ENCODE assay signal across 8 cellular contexts in the genomic region with DNA sequence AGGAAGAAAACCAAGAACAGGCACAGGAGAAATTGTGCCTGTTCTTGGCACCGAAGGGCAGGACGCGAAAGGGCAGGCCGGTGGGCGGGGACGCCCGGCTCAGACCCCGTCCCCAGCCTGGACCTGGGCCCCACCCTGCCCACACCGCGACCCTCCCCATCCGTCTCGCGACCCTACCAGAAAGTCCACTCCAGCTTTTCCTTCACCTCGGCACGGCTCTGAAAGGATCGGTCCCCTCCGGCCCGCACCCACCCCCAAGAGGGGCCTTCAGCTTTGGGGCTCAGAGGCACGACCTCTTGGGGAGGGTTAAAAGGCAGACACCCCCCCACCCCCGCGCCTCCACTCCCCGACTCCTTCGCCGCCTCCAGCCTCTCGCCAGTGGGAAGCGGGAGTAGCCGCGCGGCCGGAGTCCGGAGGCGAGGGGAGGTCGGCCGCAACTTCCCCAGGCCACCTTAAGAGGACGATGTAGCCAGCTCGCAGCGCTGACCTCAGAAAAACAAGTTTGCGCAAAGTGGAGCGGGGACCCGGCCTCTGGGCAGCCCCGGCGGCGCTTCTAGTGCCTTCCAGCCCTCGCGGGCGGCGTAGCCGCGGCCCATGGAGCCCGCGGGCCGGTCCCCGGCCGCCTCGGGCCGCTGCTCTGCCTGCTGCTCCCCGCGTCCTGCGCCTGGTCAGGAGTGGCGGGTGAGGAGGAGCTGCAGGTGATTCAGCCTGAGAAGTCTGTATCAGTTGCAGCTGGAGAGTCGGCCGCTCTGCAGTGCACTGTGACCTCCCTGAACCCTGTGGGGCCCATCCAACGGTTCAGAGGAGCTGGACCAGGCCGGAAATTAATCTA. TPM values are rescaled to one million over a fixed set of nuclear protein-coding genes. Genes with fewer than 3 reads are reported as not detected.
DNase-seq lines count a peak whose midpoint lies in the region; ATAC-seq and TF ChIP-seq lines count a peak whose summit lies in the region.

No MANE protein-coding gene starts in this region.

- no peak for TF ChIP-seq POLR2A in right lobe of liver (IDR thresholded peaks at IDR 0.05)

- intact Hi-C loops in right lobe of liver (cut with DNase I) = no loop called here

- DNase-seq in NT2/D1 (ENCODE audit: low read depth, low spot score) (no peak), right lobe of liver (no peak), T-helper 1 cell (no peak), immature natural killer cell (no peak)
- DNase-seq in activated CD8-positive, alpha-beta T cell treated with anti-CD3 and anti-CD28 coated beads, Interleukin-2, amount 10 ng/mL, durations not matched to agents 7 days and 5 days = no peak

- H3K27me3 Mint-ChIP-seq in stimulated activated memory B cell treated with anti-CD40 and anti-IgM and Interleukin-4, amounts not matched to agents 10 μg/mL and 1 μg/mL and 100 μg/mL, for 72 hours = peaks cover 76% of the 10 kb centered on the region
- peaks cover 33% of the 10 kb centered on the region for H3K27me3 Mint-ChIP-seq in activated CD8-positive, alpha-beta T cell treated with anti-CD3 and anti-CD28 coated beads, Interleukin-2, amount 10 ng/mL, durations not matched to agents 7 days and 5 days (ENCODE audit: low read depth)
- peaks cover 13 to 19% (median 16%) of the 10 kb centered on the region in 3 donors for H3K27me3 Mint-ChIP-seq in immature natural killer cell (ENCODE audit: low read depth in 3 of 3)

- H3K4me1 Mint-ChIP-seq in stimulated activated memory B cell treated with anti-CD40 and anti-IgM and Interleukin-4, amounts not matched to agents 10 μg/mL and 1 μg/mL and 100 μg/mL, for 72 hours = no peaks in the 10 kb centered on the region
- peaks cover 3% of the 10 kb centered on the region for H3K4me1 Mint-ChIP-seq in activated CD8-positive, alpha-beta T cell treated with anti-CD3 and anti-CD28 coated beads, Interleukin-2, amount 10 ng/mL, durations not matched to agents 7 days and 5 days (ENCODE audit: low read depth)
- H3K4me1 Mint-ChIP-seq in immature natural killer cell = no peaks in the 10 kb centered on the region

- TF ChIP-seq CTCF in right lobe of liver (IDR thresholded peaks at IDR 0.05) = no peak

- H3K9ac ChIP-seq in NT2/D1 (ENCODE audit: insufficient read length, low read depth) (peak overlapping the region; percentile 42), endocrine pancreas (ENCODE audit: control insufficient read depth, insufficient read depth, low read length) (no peak overlapping the region)

- H3K27me3 ChIP-seq in NT2/D1 (ENCODE audit: insufficient read depth, insufficient read length) = peaks cover 24% of the 10 kb centered on the region
- no peaks in the 10 kb centered on the region for H3K27me3 ChIP-seq in endocrine pancreas (ENCODE audit: control insufficient read depth, insufficient read depth, low read length)
- no peaks in the 10 kb centered on the region for H3K27me3 ChIP-seq in right lobe of liver

- peak overlapping the region; percentile 43 for H3K4me3 ChIP-seq in NT2/D1 (ENCODE audit: insufficient read length, low read depth)
- H3K4me3 ChIP-seq in endocrine pancreas (ENCODE audit: control insufficient read depth, insufficient read depth, low read length) = peak overlapping the region; percentile 34
- peak overlapping the region; percentile 6 to 51 (median 23) for H3K4me3 ChIP-seq in right lobe of liver

- H3K9me3 ChIP-seq in NT2/D1 (ENCODE audit: insufficient read depth, low read length) (no peaks in the 10 kb centered on the region), endocrine pancreas (ENCODE audit: control insufficient read depth, low read length) (no peaks in the 10 kb centered on the region), right lobe of liver (no peaks in the 10 kb centered on the region)

- H3K27ac ChIP-seq in right lobe of liver = no peak overlapping the region

- H3K36me3 ChIP-seq in NT2/D1 (ENCODE audit: insufficient read depth, insufficient read length, low read length) (no peaks in the 10 kb centered on the region), endocrine pancreas (ENCODE audit: control insufficient read depth, insufficient read depth, low read length) (no peaks in the 10 kb centered on the region), right lobe of liver (no peaks in the 10 kb centered on the region)

- H3K4me3 Mint-ChIP-seq in stimulated activated memory B cell treated with anti-CD40 and anti-IgM and Interleukin-4, amounts not matched to agents 10 μg/mL and 1 μg/mL and 100 μg/mL, for 72 hours = no peak overlapping the region
- H3K4me3 Mint-ChIP-seq in activated CD8-positive, alpha-beta T cell treated with anti-CD3 and anti-CD28 coated beads, Interleukin-2, amount 10 ng/mL, durations not matched to agents 7 days and 5 days = no peak overlapping the region
- H3K4me3 Mint-ChIP-seq in immature natural killer cell = peak overlapping the region in 1 of 5 donors; percentile 45

- H3K4me1 ChIP-seq in NT2/D1 (ENCODE audit: insufficient read depth, insufficient read length) = no peaks in the 10 kb centered on the region
- no peaks in the 10 kb centered on the region for H3K4me1 ChIP-seq in endocrine pancreas (ENCODE audit: control insufficient read depth, insufficient read depth, low read length)
- H3K4me1 ChIP-seq in right lobe of liver = peaks cover 0 to 9% (median 0%) of the 10 kb centered on the region in 4 donors

- 29% methylated on average over 17 of the region's 64 CpGs for WGBS in right lobe of liver (ENCODE audit: insufficient coverage, low coverage, low lambda C conversion rate, missing lambda C conversion rate)

- CTCF ChIA-PET in activated CD8-positive, alpha-beta T cell treated with anti-CD3 and anti-CD28 coated beads, Interleukin-2, amount 10 ng/mL, durations not matched to agents 7 days and 5 days (lab: Charles Lee) = interaction anchor here (1.0 kb wide), 1 partner anchor 377 kb away, joined by 3 read pairs; no protein-coding TSS in a partner anchor

- no peaks in the 10 kb centered on the region for H3K9me3 Mint-ChIP-seq in stimulated activated memory B cell treated with anti-CD40 and anti-IgM and Interleukin-4, amounts not matched to agents 10 μg/mL and 1 μg/mL and 100 μg/mL, for 72 hours
- no peaks in the 10 kb centered on the region for H3K9me3 Mint-ChIP-seq in activated CD8-positive, alpha-beta T cell treated with anti-CD3 and anti-CD28 coated beads, Interleukin-2, amount 10 ng/mL, durations not matched to agents 7 days and 5 days (ENCODE audit: insufficient read depth)
- H3K9me3 Mint-ChIP-seq in immature natural killer cell = peaks cover 0 to 1% (median 0%) of the 10 kb centered on the region in 6 donors

- no peak overlapping the region for H3K27ac Mint-ChIP-seq in stimulated activated memory B cell treated with anti-CD40 and anti-IgM and Interleukin-4, amounts not matched to agents 10 μg/mL and 1 μg/mL and 100 μg/mL, for 72 hours
- no peak overlapping the region for H3K27ac Mint-ChIP-seq in activated CD8-positive, alpha-beta T cell treated with anti-CD3 and anti-CD28 coated beads, Interleukin-2, amount 10 ng/mL, durations not matched to agents 7 days and 5 days
- no peak overlapping the region for H3K27ac Mint-ChIP-seq in immature natural killer cell

- H3K36me3 Mint-ChIP-seq in stimulated activated memory B cell treated with anti-CD40 and anti-IgM and Interleukin-4, amounts not matched to agents 10 μg/mL and 1 μg/mL and 100 μg/mL, for 72 hours = no peaks in the 10 kb centered on the region
- H3K36me3 Mint-ChIP-seq in activated CD8-positive, alpha-beta T cell treated with anti-CD3 and anti-CD28 coated beads, Interleukin-2, amount 10 ng/mL, durations not matched to agents 7 days and 5 days (ENCODE audit: low read depth) = no peaks in the 10 kb centered on the region
- no peaks in the 10 kb centered on the region for H3K36me3 Mint-ChIP-seq in immature natural killer cell

- POLR2A ChIA-PET in activated CD8-positive, alpha-beta T cell treated with anti-CD3 and anti-CD28 coated beads, Interleukin-2, amount 10 ng/mL, durations not matched to agents 7 days and 5 days (lab: Charles Lee) = no interaction called here

- peak; percentile 61 to 82 (median 69) for ATAC-seq in right lobe of liver
- peak; percentile 18 for ATAC-seq in stimulated activated memory B cell treated with anti-CD40 and anti-IgM and Interleukin-4, amounts not matched to agents 10 μg/mL and 1 μg/mL and 100 μg/mL, for 72 hours
- ATAC-seq in activated CD8-positive, alpha-beta T cell treated with anti-CD3 and anti-CD28 coated beads, Interleukin-2, amount 10 ng/mL, durations not matched to agents 7 days and 5 days = no peak
- no peak for ATAC-seq in HG02981 (IDR thresholded peaks at IDR 0.05; ENCODE audit: unreplicated experiment)

RNA-seq across cellular contexts. Expression of a gene that starts 4.3 kb away (rescaled TPM):
- total RNA-seq in right lobe of liver = under 1 TPM in 5 of 6 experiments, not detected in 1; 0.06 to 0.39 (median 0.12) TPM
- total RNA-seq in activated CD8-positive, alpha-beta T cell treated with anti-CD3 and anti-CD28 coated beads, Interleukin-2, amount 10 ng/mL, durations not matched to agents 7 days and 5 days = not detected
- 1 to 10 TPM in 1 of 3 donors, not detected in 2; 1.0 TPM for polyA plus RNA-seq in immature natural killer cell

RNA-seq across cellular contexts. Expression of a gene that starts 32.3 kb away (rescaled TPM):
- total RNA-seq in right lobe of liver = 1 to 10 TPM in 5 of 6 experiments, under 1 TPM in 1; 0.58 to 7.0 (median 3.3) TPM
- total RNA-seq in activated CD8-positive, alpha-beta T cell treated with anti-CD3 and anti-CD28 coated beads, Interleukin-2, amount 10 ng/mL, durations not matched to agents 7 days and 5 days = not detected
- not detected for polyA plus RNA-seq in immature natural killer cell

RNA-seq across cellular contexts. Expression of a gene that starts 36.7 kb away (rescaled TPM):
- 10 to 100 TPM in 5 of 6 experiments, 1 to 10 TPM in 1; 9.4 to 27.7 (median 17.9) TPM for total RNA-seq in right lobe of liver
- total RNA-seq in activated CD8-positive, alpha-beta T cell treated with anti-CD3 and anti-CD28 coated beads, Interleukin-2, amount 10 ng/mL, durations not matched to agents 7 days and 5 days = not detected
- not detected for polyA plus RNA-seq in immature natural killer cell

RNA-seq across cellular contexts. Expression of a gene that starts 49.5 kb away (rescaled TPM):
- 10 to 100 TPM; 21.9 to 35.7 (median 31.4) TPM for total RNA-seq in right lobe of liver
- total RNA-seq in activated CD8-positive, alpha-beta T cell treated with anti-CD3 and anti-CD28 coated beads, Interleukin-2, amount 10 ng/mL, durations not matched to agents 7 days and 5 days = 10 to 100 TPM; 65.8 to 68.8 TPM
- 10 to 100 TPM; 25.8 to 41.9 (median 34.5) TPM for polyA plus RNA-seq in immature natural killer cell

Comparison
In these comparisons a context has a peak if more than half of its experiments do, and no peak if none do; other contexts are left out.
1. ATAC-seq: peak in right lobe of liver (4 of 4) and stimulated activated memory B cell treated with anti-CD40 and anti-IgM and Interleukin-4, amounts not matched to agents 10 μg/mL and 1 μg/mL and 100 μg/mL, for 72 hours (single experiment); none in activated CD8-positive, alpha-beta T cell treated with anti-CD3 and anti-CD28 coated beads, Interleukin-2, amount 10 ng/mL, durations not matched to agents 7 days and 5 days (single experiment) and HG02981 (single experiment).
2. RNA of a gene that starts 36.7 kb away (total RNA-seq): 9.4 to 27.7 TPM in right lobe of liver; not detected in activated CD8-positive, alpha-beta T cell treated with anti-CD3 and anti-CD28 coated beads, Interleukin-2, amount 10 ng/mL, durations not matched to agents 7 days and 5 days; every median in the first group is over 10 times any median in the second.
3. Peak in every context shown above with its lines, with median percentiles within 50 percentile points of each other: H3K4me3 ChIP-seq.